8 cellular contexts compared by ENCODE assay signal in the genomic region with DNA sequence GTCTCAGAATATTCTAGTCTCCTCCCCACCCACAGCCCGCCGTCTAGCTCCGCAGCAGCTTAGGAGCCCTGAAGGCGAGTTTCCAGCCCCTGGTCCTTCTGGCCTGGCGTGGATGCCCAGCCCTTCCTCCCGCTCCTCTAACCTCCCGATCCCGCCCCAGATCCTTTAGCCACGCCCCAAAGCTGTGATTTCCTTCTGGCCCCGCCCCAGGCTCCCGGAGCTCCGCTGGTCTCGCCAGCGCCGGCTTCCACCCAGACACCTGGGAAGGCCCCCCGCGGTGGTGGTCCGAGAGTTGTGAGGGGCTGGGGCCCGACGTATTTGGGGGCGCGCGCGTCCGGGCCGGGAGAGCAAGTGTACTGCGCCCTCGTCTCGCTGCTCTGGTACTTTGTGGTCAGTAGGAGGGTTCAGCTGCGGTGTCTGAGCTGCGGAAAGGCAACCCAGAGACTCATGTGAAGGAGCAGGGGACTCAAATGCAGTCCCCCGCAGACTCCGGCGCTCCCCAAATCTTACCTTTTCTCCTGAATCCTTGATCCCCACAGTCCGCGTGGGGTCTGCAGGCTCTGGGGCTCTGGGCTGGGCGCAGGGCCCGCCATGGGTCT. TPM values are rescaled to one million over a fixed set of nuclear protein-coding genes. Genes with fewer than 3 reads are reported as not detected.
A peak's percentile ranks its signal among the peaks of the same experiment; 100 is the strongest.
DNase-seq lines count a peak whose midpoint lies in the region; ATAC-seq and TF ChIP-seq lines count a peak whose summit lies in the region.

Gene CGB7, minus strand, starts transcription at position 114 of the 599 bp plus-strand sequence. CDS start 2,374 bp downstream, outside the sequence.

- intact Hi-C loops in heart left ventricle (cut with DNase I), result no loop called here

- peaks cover 0 to 24% (median 10%) of the 10 kb centered on the region in 12 donors for H3K4me1 ChIP-seq in heart left ventricle

- peak; percentile 81 for DNase-seq in ELF-1 (ENCODE audit: low read depth, low spot score)
- peak; percentile 32 for DNase-seq in NCI-H774 (lab: John Stamatoyannopoulos, UW)
- peak; percentile 52 for DNase-seq in activated naive CD8-positive, alpha-beta T cell treated with anti-CD3 and anti-CD28 coated beads, Interleukin-2, amount 10 ng/mL, durations not matched to agents 7 days and 5 days
- DNase-seq in heart left ventricle, result peak; percentile 74 to 83 (median 78)
- DNase-seq in progenitor cell of endocrine pancreas (ENCODE audit: low spot score, unreplicated experiment), result peak; percentile 53
- no peak for DNase-seq in activated gamma-delta T cell (lab: John Stamatoyannopoulos, UW)

- H3K4me1 Mint-ChIP-seq in activated naive CD8-positive, alpha-beta T cell treated with anti-CD3 and anti-CD28 coated beads, Interleukin-2, amount 10 ng/mL, durations not matched to agents 7 days and 5 days, result peaks cover 11% of the 10 kb centered on the region
- peaks cover 4% of the 10 kb centered on the region for H3K4me1 Mint-ChIP-seq in progenitor cell of endocrine pancreas (ENCODE audit: low read depth)

- TF ChIP-seq CTCF in heart left ventricle (IDR thresholded peaks at IDR 0.05), result no peak
- TF ChIP-seq CTCF in progenitor cell of endocrine pancreas (IDR thresholded peaks at IDR 0.05; ENCODE audit: unreplicated experiment), result no peak

- H3K36me3 ChIP-seq in heart left ventricle, result no peaks in the 10 kb centered on the region

- no peak within 1 kb of the TSS for H3K27ac Mint-ChIP-seq in activated naive CD8-positive, alpha-beta T cell treated with anti-CD3 and anti-CD28 coated beads, Interleukin-2, amount 10 ng/mL, durations not matched to agents 7 days and 5 days
- no peak within 1 kb of the TSS for H3K27ac Mint-ChIP-seq in progenitor cell of endocrine pancreas

- H3K4me3 Mint-ChIP-seq in activated naive CD8-positive, alpha-beta T cell treated with anti-CD3 and anti-CD28 coated beads, Interleukin-2, amount 10 ng/mL, durations not matched to agents 7 days and 5 days, result peak within 1 kb of the TSS; percentile 70
- peak within 1 kb of the TSS; percentile 68 for H3K4me3 Mint-ChIP-seq in progenitor cell of endocrine pancreas (ENCODE audit: low read depth)

- no peaks in the 10 kb centered on the region for H3K9me3 Mint-ChIP-seq in activated naive CD8-positive, alpha-beta T cell treated with anti-CD3 and anti-CD28 coated beads, Interleukin-2, amount 10 ng/mL, durations not matched to agents 7 days and 5 days
- H3K9me3 Mint-ChIP-seq in progenitor cell of endocrine pancreas (ENCODE audit: low read depth), result no peaks in the 10 kb centered on the region

- no peak within 1 kb of the TSS for H3K27ac ChIP-seq in heart left ventricle

- peak within 1 kb of the TSS; percentile 31 to 74 (median 56) for H3K4me3 ChIP-seq in heart left ventricle

- WGBS in heart left ventricle, 4 donors, result 4 to 9% (median 5%) methylated on average over 20 to 38 of the region's 38 CpGs

- no peak for ATAC-seq in activated naive CD8-positive, alpha-beta T cell treated with anti-CD3 and anti-CD28 coated beads, Interleukin-2, amount 10 ng/mL, durations not matched to agents 7 days and 5 days (ENCODE audit: low read depth)
- ATAC-seq in heart left ventricle (peak; percentile 24 to 84 (median 78)), GM21619 (IDR thresholded peaks at IDR 0.05; ENCODE audit: unreplicated experiment) (no peak), GM21447 (IDR thresholded peaks at IDR 0.05; ENCODE audit: unreplicated experiment) (no peak)

- H3K36me3 Mint-ChIP-seq in activated naive CD8-positive, alpha-beta T cell treated with anti-CD3 and anti-CD28 coated beads, Interleukin-2, amount 10 ng/mL, durations not matched to agents 7 days and 5 days, result no peaks in the 10 kb centered on the region
- no peaks in the 10 kb centered on the region for H3K36me3 Mint-ChIP-seq in progenitor cell of endocrine pancreas (ENCODE audit: insufficient read depth)

- H3K27me3 Mint-ChIP-seq in activated naive CD8-positive, alpha-beta T cell treated with anti-CD3 and anti-CD28 coated beads, Interleukin-2, amount 10 ng/mL, durations not matched to agents 7 days and 5 days, result peaks cover 57% of the 10 kb centered on the region
- H3K27me3 Mint-ChIP-seq in progenitor cell of endocrine pancreas, result peaks cover 67% of the 10 kb centered on the region

- H3K27me3 ChIP-seq in heart left ventricle, result peaks cover 0 to 42% (median 6%) of the 10 kb centered on the region in 9 donors

- POLR2A ChIA-PET in activated naive CD8-positive, alpha-beta T cell treated with anti-CD3 and anti-CD28 coated beads, Interleukin-2, amount 10 ng/mL, durations not matched to agents 7 days and 5 days (lab: Charles Lee), result no interaction called here

- no peak for TF ChIP-seq POLR2A in heart left ventricle (IDR thresholded peaks at IDR 0.05)

- H3K9me3 ChIP-seq in heart left ventricle, result no peaks in the 10 kb centered on the region

RNA-seq across cellular contexts. Expression of gene CGB7, which starts in this region (rescaled TPM):
- not detected for total RNA-seq in activated naive CD8-positive, alpha-beta T cell treated with anti-CD3 and anti-CD28 coated beads, Interleukin-2, amount 10 ng/mL, durations not matched to agents 7 days and 5 days
- total RNA-seq in heart left ventricle, result under 1 TPM in 1 of 9 donors, not detected in 8; 0.27 TPM
- under 1 TPM; 0.08 TPM for polyA plus RNA-seq in heart left ventricle
- total RNA-seq in progenitor cell of endocrine pancreas, result 0.38 and 0.80 TPM in 2 replicates

Comparison
In these comparisons a context has a peak if more than half of its experiments do, and no peak if none do; other contexts are left out.
1. Peak in DNase-seq in activated naive CD8-positive, alpha-beta T cell treated with anti-CD3 and anti-CD28 coated beads, Interleukin-2, amount 10 ng/mL, durations not matched to agents 7 days and 5 days; RNA of the gene not detected or under 1 TPM.
2. Peak in DNase-seq, ATAC-seq and H3K4me3 ChIP-seq in heart left ventricle; RNA of the gene not detected or under 1 TPM.
3. Peak in DNase-seq in progenitor cell of endocrine pancreas; RNA of the gene not detected or under 1 TPM.